15 cellular contexts compared by ENCODE assay signal in the genomic region with DNA sequence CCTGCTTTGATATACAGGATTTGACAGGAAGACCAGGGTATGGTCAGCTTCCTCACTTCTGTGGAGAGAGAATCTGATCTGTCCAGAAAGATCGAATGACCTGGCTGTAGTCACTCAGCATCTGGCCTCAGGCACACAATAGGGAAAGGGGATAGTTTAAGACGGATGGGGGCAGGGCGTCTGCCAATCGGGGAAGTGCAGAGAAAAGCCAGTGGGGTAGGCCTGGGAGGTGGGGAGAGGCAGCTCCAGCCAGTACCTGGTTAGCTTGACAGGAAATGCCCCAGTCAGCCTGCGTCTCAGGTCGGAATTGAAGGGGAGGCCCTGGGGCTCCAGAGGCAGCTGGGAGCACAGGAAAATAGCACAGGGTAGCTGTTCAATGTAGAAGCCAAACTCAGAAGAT. TPM values are rescaled to one million over a fixed set of nuclear protein-coding genes. Genes with fewer than 3 reads are reported as not detected.
DNase-seq lines count a peak whose midpoint lies in the region; ATAC-seq and TF ChIP-seq lines count a peak whose summit lies in the region.
"Had no signal": no experiment of that assay in that cellular context is flagged by ENCODE, and none has a peak within 500 bp of the region (broad histone marks: within the 10 kb centered on the region; RNA-seq: fewer than 3 reads in every experiment).

No MANE protein-coding gene starts in this region.

- no peak overlapping the region for H2BK15ac ChIP-seq in H9 (ENCODE audit: low read depth, low read length)

- H2BK5ac ChIP-seq in H9 (ENCODE audit: insufficient read length, low read length) = no peak overlapping the region

- WGBS in H9 (ENCODE audit: extremely low coverage, insufficient read length, low lambda C conversion rate) = no CpG with 5 or more reads among the region's 6 CpGs

- H4K20me1 ChIP-seq in H9 (ENCODE audit: control insufficient read depth, insufficient read depth, insufficient read length) = peaks cover 4% of the 10 kb centered on the region

- DNase-seq in H9 = peak; percentile 92
- no peak for DNase-seq in T-cell
- DNase-seq in endothelial cell (ENCODE audit: low spot score) = peak; percentile 61
- peak; percentile 58 for DNase-seq in nephron progenitor cell
- no peak for DNase-seq in NCI-H345 (lab: John Stamatoyannopoulos, UW)
- no peak for DNase-seq in effector memory CD4-positive, alpha-beta T cell
- no peak for DNase-seq in hypothalamus (lab: John Stamatoyannopoulos, UW)
- DNase-seq: EL, kidney, NCI-H187 treated with DMSO at 0.1 percent for 48 hours, NCI-H69, T-helper 9 cell had no signal

- H4K5ac ChIP-seq in H9 (ENCODE audit: insufficient read length, low read depth, low read length) = no peak overlapping the region

- no peaks in the 10 kb centered on the region for H3K27me3 ChIP-seq in H9 (ENCODE audit: insufficient read depth, low read length)
- no peaks in the 10 kb centered on the region for H3K27me3 ChIP-seq in effector memory CD4-positive, alpha-beta T cell (replicated peaks; ENCODE audit: control insufficient read depth, insufficient read depth, low read length, poor library complexity, severe bottlenecking)

- no peak overlapping the region for H2BK12ac ChIP-seq in H9 (ENCODE audit: insufficient read length, low read depth, low read length)

- peaks cover 22 to 36% (median 35%) of the 10 kb centered on the region in 3 experiments for H3K36me3 Mint-ChIP-seq in H9 (ENCODE audit: insufficient read depth in 1 of 3, low read depth in 3 of 3)
- H3K36me3 Mint-ChIP-seq in T-cell = peaks cover 46% of the 10 kb centered on the region
- H3K36me3 Mint-ChIP-seq in endothelial cell (ENCODE audit: low read depth, unreplicated experiment) = peaks cover 26% of the 10 kb centered on the region
- peaks cover 77% of the 10 kb centered on the region for H3K36me3 Mint-ChIP-seq in nephron progenitor cell (ENCODE audit: low read depth)
- H3K36me3 Mint-ChIP-seq: natural killer cell treated with Interleukin-12 subunit alpha and Interleukin-12 subunit beta and Interleukin-15 and Interleukin-18, amount 100 ng/mL, for 72 hours had no signal

- H3K4ac ChIP-seq in H9 (ENCODE audit: low read depth, low read length) = no peak overlapping the region

- no peak overlapping the region for H3K4me3 ChIP-seq in effector memory CD4-positive, alpha-beta T cell (ENCODE audit: insufficient read depth, low read depth, low read length, poor library complexity, severe bottlenecking)

- H3K4me1 ChIP-seq in H9 (ENCODE audit: insufficient read depth, low read length) = peaks cover 2% of the 10 kb centered on the region; the same call in 1 of the 2 replicates
- no peaks in the 10 kb centered on the region for H3K4me1 ChIP-seq in effector memory CD4-positive, alpha-beta T cell (ENCODE audit: control insufficient read depth, insufficient read depth, low read length, poor library complexity, severe bottlenecking)

- TF ChIP-seq CTCF in H9 (conservative IDR thresholded peaks at IDR 0.05) = no peak
- no peak for TF ChIP-seq CTCF in endothelial cell (IDR thresholded peaks at IDR 0.05; ENCODE audit: unreplicated experiment)
- no peak for TF ChIP-seq CTCF in nephron progenitor cell (IDR thresholded peaks at IDR 0.05)

- H3K23me2 ChIP-seq in H9 (ENCODE audit: insufficient read length, low read depth, low read length, poor library complexity, severe bottlenecking) = no peaks in the 10 kb centered on the region

- H3K18ac ChIP-seq in H9 (ENCODE audit: insufficient read length, low read depth, low read length) = no peak overlapping the region

- no peak overlapping the region for H4K91ac ChIP-seq in H9 (ENCODE audit: insufficient read length, low read depth, low read length)

- peak overlapping the region; percentile 12 for H3K4me2 ChIP-seq in H9 (ENCODE audit: insufficient read depth, insufficient read length, low read length)

- H2BK120ac ChIP-seq in H9 (ENCODE audit: low read depth, low read length, poor library complexity, severe bottlenecking) = no peak overlapping the region

- no peaks in the 10 kb centered on the region for H3K27me3 Mint-ChIP-seq in H9 (ENCODE audit: low read depth)
- no peaks in the 10 kb centered on the region for H3K27me3 Mint-ChIP-seq in T-cell
- H3K27me3 Mint-ChIP-seq in endothelial cell (ENCODE audit: unreplicated experiment) = peaks cover 4% of the 10 kb centered on the region
- no peaks in the 10 kb centered on the region for H3K27me3 Mint-ChIP-seq in nephron progenitor cell (ENCODE audit: low read depth, poor library complexity)
- H3K27me3 Mint-ChIP-seq: natural killer cell treated with Interleukin-12 subunit alpha and Interleukin-12 subunit beta and Interleukin-15 and Interleukin-18, amount 100 ng/mL, for 72 hours had no signal

- no peaks in the 10 kb centered on the region for H3K9me3 ChIP-seq in H9 (ENCODE audit: control insufficient read depth, low read depth, low read length)
- H3K9me3 ChIP-seq in effector memory CD4-positive, alpha-beta T cell (ENCODE audit: control insufficient read depth, low read length) = no peaks in the 10 kb centered on the region

- no peak overlapping the region for H2AK5ac ChIP-seq in H9 (ENCODE audit: insufficient read length, low read length)

- no peak overlapping the region for H3K56ac ChIP-seq in H9 (ENCODE audit: insufficient read length, low read depth, low read length)

- H3K9ac ChIP-seq in H9 (ENCODE audit: extremely low read depth, insufficient read length, low read length) = no peak overlapping the region

- no peak overlapping the region for H3K23ac ChIP-seq in H9 (ENCODE audit: insufficient read length, low read depth, low read length)

- H3K9me3 Mint-ChIP-seq in H9 (no peaks in the 10 kb centered on the region; a peak in 1 of 5 replicates), T-cell (no peaks in the 10 kb centered on the region), endothelial cell (ENCODE audit: unreplicated experiment) (no peaks in the 10 kb centered on the region), nephron progenitor cell (peaks cover 8% of the 10 kb centered on the region)
- H3K9me3 Mint-ChIP-seq: natural killer cell treated with Interleukin-12 subunit alpha and Interleukin-12 subunit beta and Interleukin-15 and Interleukin-18, amount 100 ng/mL, for 72 hours had no signal

- CTCF ChIA-PET in T-cell (lab: Charles Lee) = interaction anchor here in 1 of 2 donors (0.6 kb wide), 1 partner anchor 11 kb away, joined by 3 read pairs; no protein-coding TSS in a partner anchor

- POLR2A ChIA-PET in T-cell (lab: Charles Lee) = interaction anchor here in 1 of 2 donors (0.6 kb wide), 1 partner anchor 43 kb away, joined by 3 read pairs; no protein-coding TSS in a partner anchor

- H3K79me2 ChIP-seq in H9 (ENCODE audit: insufficient read depth, low read length) = peaks cover 3% of the 10 kb centered on the region; the same call in 1 of the 2 replicates

- peak overlapping the region; percentile 49 to 87 (median 55) for H3K27ac Mint-ChIP-seq in H9
- H3K27ac Mint-ChIP-seq in T-cell = peak overlapping the region; percentile 0 to 84
- H3K27ac Mint-ChIP-seq in endothelial cell (ENCODE audit: unreplicated experiment) = peak overlapping the region; percentile 92
- H3K27ac Mint-ChIP-seq in nephron progenitor cell = peak overlapping the region; percentile 92
- H3K27ac Mint-ChIP-seq: natural killer cell treated with Interleukin-12 subunit alpha and Interleukin-12 subunit beta and Interleukin-15 and Interleukin-18, amount 100 ng/mL, for 72 hours had no signal

- no peak overlapping the region for H2BK20ac ChIP-seq in H9 (ENCODE audit: low read depth, low read length, poor library complexity, severe bottlenecking)

- H3K27ac ChIP-seq in H9 (ENCODE audit: insufficient read length, low read depth, low read length) = peak overlapping the region; percentile 77
- no peak overlapping the region for H3K27ac ChIP-seq in effector memory CD4-positive, alpha-beta T cell (ENCODE audit: insufficient read depth, low read length, poor library complexity, severe bottlenecking)

- H3K36me3 ChIP-seq in effector memory CD4-positive, alpha-beta T cell (ENCODE audit: control insufficient read depth, insufficient read depth, low read length) = peaks cover 25% of the 10 kb centered on the region

- H2AFZ ChIP-seq in H9 (ENCODE audit: low read length) = no peak overlapping the region

- H3K4me1 Mint-ChIP-seq in H9 = peaks cover 20 to 21% of the 10 kb centered on the region in 2 experiments
- H3K4me1 Mint-ChIP-seq in T-cell = peaks cover 11 to 20% (median 15%) of the 10 kb centered on the region in 3 donors
- peaks cover 24% of the 10 kb centered on the region for H3K4me1 Mint-ChIP-seq in endothelial cell (ENCODE audit: unreplicated experiment)
- peaks cover 20% of the 10 kb centered on the region for H3K4me1 Mint-ChIP-seq in nephron progenitor cell

- peak overlapping the region in 1 of 2 experiments; percentile 39; a peak in 2 of 5 replicates for H3K4me3 Mint-ChIP-seq in H9
- no peak overlapping the region for H3K4me3 Mint-ChIP-seq in T-cell
- peak overlapping the region; percentile 24 for H3K4me3 Mint-ChIP-seq in endothelial cell (ENCODE audit: unreplicated experiment)
- H3K4me3 Mint-ChIP-seq in nephron progenitor cell = peak overlapping the region; percentile 56
- H3K4me3 Mint-ChIP-seq: natural killer cell treated with Interleukin-12 subunit alpha and Interleukin-12 subunit beta and Interleukin-15 and Interleukin-18, amount 100 ng/mL, for 72 hours had no signal

- no peak overlapping the region for H3T11ph ChIP-seq in H9 (ENCODE audit: low read length)

- no peak overlapping the region for H3K14ac ChIP-seq in H9 (ENCODE audit: insufficient read depth, low read length)

- ATAC-seq in T-cell (replicated peaks in 1 of 4) = no peak
- ATAC-seq: natural killer cell treated with Interleukin-12 subunit alpha and Interleukin-12 subunit beta and Interleukin-15 and Interleukin-18, amount 100 ng/mL, for 72 hours had no signal

- no peak overlapping the region for H4K8ac ChIP-seq in H9 (replicated peaks; ENCODE audit: insufficient read length, low read depth, low read length)

- H3K79me1 ChIP-seq in H9 (ENCODE audit: insufficient read depth, low read depth, low read length, poor library complexity, severe bottlenecking) = no peaks in the 10 kb centered on the region

RNA-seq across cellular contexts. Expression of a gene that starts 12.4 kb away (rescaled TPM):
- total RNA-seq in H9 (2021) (48.8 and 49.7 TPM in 2 replicates), T-cell (10 to 100 TPM; 23.1 to 51.4 (median 46.0) TPM), endothelial cell (ENCODE audit: unreplicated experiment) (40.8 TPM)

RNA-seq across cellular contexts. Expression of a gene that starts 22.3 kb away (rescaled TPM):
- total RNA-seq in H9 (2021) = not detected in 2 replicates
- not detected for total RNA-seq in T-cell
- total RNA-seq in endothelial cell (ENCODE audit: unreplicated experiment) = not detected
- total RNA-seq: activated CD8-positive, alpha-beta memory T cell treated with anti-CD3 and anti-CD28 coated beads for 36 hours; kidney; LHCN-M2; natural killer cell treated with Interleukin-12 subunit alpha and Interleukin-12 subunit beta and Interleukin-15 and Interleukin-18, amount 100 ng/mL, for 72 hours had no signal

RNA-seq across cellular contexts. Expression of a gene that starts 32.4 kb away (rescaled TPM):
- total RNA-seq in H9 (2021) = 54.6 and 55.8 TPM in 2 replicates
- total RNA-seq in T-cell = 10 to 100 TPM; 20.6 to 38.6 (median 34.9) TPM
- 31.2 TPM for total RNA-seq in endothelial cell (ENCODE audit: unreplicated experiment)

RNA-seq across cellular contexts. Expression of a gene that starts 44.1 kb away (rescaled TPM):
- total RNA-seq in H9 (2021) (0.13 TPM in 1 of 2 replicates, not detected in the other), T-cell (not detected), endothelial cell (ENCODE audit: unreplicated experiment) (not detected)
- total RNA-seq: activated CD8-positive, alpha-beta memory T cell treated with anti-CD3 and anti-CD28 coated beads for 36 hours; kidney; LHCN-M2; natural killer cell treated with Interleukin-12 subunit alpha and Interleukin-12 subunit beta and Interleukin-15 and Interleukin-18, amount 100 ng/mL, for 72 hours had no signal

RNA-seq across cellular contexts. Expression of a gene that starts 48.6 kb away (rescaled TPM):
- total RNA-seq in H9 (2021) (not detected in 2 replicates), T-cell (not detected), endothelial cell (ENCODE audit: unreplicated experiment) (not detected)
- total RNA-seq: activated CD8-positive, alpha-beta memory T cell treated with anti-CD3 and anti-CD28 coated beads for 36 hours; kidney; LHCN-M2; natural killer cell treated with Interleukin-12 subunit alpha and Interleukin-12 subunit beta and Interleukin-15 and Interleukin-18, amount 100 ng/mL, for 72 hours had no signal

Comparison
In these comparisons a context has a peak if more than half of its experiments do, and no peak if none do; other contexts are left out.
1. DNase-seq: peak in H9 (single experiment), endothelial cell (single experiment) and nephron progenitor cell (single experiment); none in T-cell (0 of 34), NCI-H345 (single experiment), effector memory CD4-positive, alpha-beta T cell (0 of 3) and hypothalamus (0 of 51).
2. H3K27ac Mint-ChIP-seq: peak in every context shown above with its lines; median percentile 92 in endothelial cell; 92 in nephron progenitor cell; 55 in H9; 42 in T-cell.
3. H3K4me3 Mint-ChIP-seq: peak in endothelial cell (single experiment) and nephron progenitor cell (single experiment); none in T-cell (0 of 3).